18 cellular contexts compared by ENCODE assay signal in the genomic region with DNA sequence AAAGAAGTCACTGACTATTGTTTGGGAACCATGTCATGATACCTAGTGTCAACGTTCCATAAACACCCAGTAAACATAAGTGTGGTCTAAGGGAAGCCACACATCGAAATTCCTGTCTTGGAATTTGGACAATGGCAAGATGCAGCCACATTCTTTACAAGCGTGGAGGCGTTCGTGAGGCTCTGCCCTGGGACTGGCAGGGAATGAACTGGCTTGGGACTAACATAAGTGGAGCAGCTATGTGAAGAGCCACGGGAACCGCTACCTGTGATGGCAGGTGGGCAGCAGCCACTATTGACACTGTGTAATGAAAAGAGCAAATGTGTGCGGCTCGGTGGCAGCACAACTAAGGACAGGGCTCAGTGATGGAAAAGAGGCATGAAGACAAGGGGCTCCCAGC. TPM values are rescaled to one million over a fixed set of nuclear protein-coding genes. Genes with fewer than 3 reads are reported as not detected.
A peak's percentile ranks its signal among the peaks of the same experiment; 100 is the strongest.
DNase-seq lines count a peak whose midpoint lies in the region; ATAC-seq, FAIRE-seq and TF ChIP-seq lines count a peak whose summit lies in the region.
"Had no signal": no experiment of that assay in that cellular context is flagged by ENCODE, and none has a peak within 500 bp of the region (broad histone marks: within the 10 kb centered on the region; RNA-seq: fewer than 3 reads in every experiment).

No MANE protein-coding gene starts in this region.

- no peak overlapping the region for H3K27ac ChIP-seq in astrocyte (ENCODE audit: low read depth, low read length)
- H3K27ac ChIP-seq: BLaER1, PC-9 had no signal

- H3K9me3 ChIP-seq in astrocyte (ENCODE audit: insufficient read depth, low read depth, low read length): no peaks in the 10 kb centered on the region
- H3K9me3 ChIP-seq: BLaER1, SK-N-SH had no signal

- H3K27ac Mint-ChIP-seq in astrocyte (ENCODE audit: unreplicated experiment): no peak overlapping the region
- H3K27ac Mint-ChIP-seq in stimulated activated naive CD8-positive, alpha-beta T cell treated with anti-CD3 and anti-CD28 coated beads, Interleukin-15, amount 100 ng/mL, for 72 hours: peak overlapping the region; percentile 69 to 84

- peak overlapping the region; percentile 2 for H3K4me3 Mint-ChIP-seq in astrocyte (ENCODE audit: unreplicated experiment)
- H3K4me3 Mint-ChIP-seq in stimulated activated naive CD8-positive, alpha-beta T cell treated with anti-CD3 and anti-CD28 coated beads, Interleukin-15, amount 100 ng/mL, for 72 hours: no peak overlapping the region

- H3K4me1 ChIP-seq in astrocyte (ENCODE audit: insufficient read depth, low read length): peaks cover 17% of the 10 kb centered on the region

- H3K36me3 ChIP-seq in astrocyte (ENCODE audit: insufficient read depth, low read length): no peaks in the 10 kb centered on the region

- H4K20me1 ChIP-seq in astrocyte (ENCODE audit: insufficient read depth, low read length): no peaks in the 10 kb centered on the region
- H4K20me1 ChIP-seq: BLaER1 had no signal

- no peak overlapping the region for H3K4me3 ChIP-seq in astrocyte (ENCODE audit: insufficient read depth, low read depth, low read length)
- H3K4me3 ChIP-seq: BLaER1, PC-9 had no signal

- H3K4me1 Mint-ChIP-seq in astrocyte (ENCODE audit: low read depth, unreplicated experiment): peaks cover 24% of the 10 kb centered on the region
- H3K4me1 Mint-ChIP-seq in stimulated activated naive CD8-positive, alpha-beta T cell treated with anti-CD3 and anti-CD28 coated beads, Interleukin-15, amount 100 ng/mL, for 72 hours: peaks cover 5% of the 10 kb centered on the region

- H3K27me3 Mint-ChIP-seq in astrocyte (ENCODE audit: low read depth, unreplicated experiment): no peaks in the 10 kb centered on the region
- H3K27me3 Mint-ChIP-seq in stimulated activated naive CD8-positive, alpha-beta T cell treated with anti-CD3 and anti-CD28 coated beads, Interleukin-15, amount 100 ng/mL, for 72 hours: no peaks in the 10 kb centered on the region

- peak overlapping the region; percentile 22 for H2AFZ ChIP-seq in astrocyte (ENCODE audit: low read depth, low read length)
- H2AFZ ChIP-seq: PC-9 had no signal

- peak; percentile 45 for DNase-seq in H4 (ENCODE audit: low spot score)
- DNase-seq in astrocyte (ENCODE audit: low read depth): peak; percentile 60
- peak; percentile 29 for DNase-seq in myocyte (ENCODE audit: low read depth)
- no peak for DNase-seq in stimulated activated naive CD8-positive, alpha-beta T cell treated with anti-CD3 and anti-CD28 coated beads, Interleukin-15, amount 100 ng/mL, for 72 hours
- no peak for DNase-seq in HuH-7.5 (ENCODE audit: low spot score)
- DNase-seq in NCI-H2081 treated with DMSO at 0.1 percent for 48 hours (lab: John Stamatoyannopoulos, UW): no peak
- DNase-seq in NCI-H524 treated with DMSO at 0.1 percent for 48 hours (lab: John Stamatoyannopoulos, UW): no peak
- DNase-seq: activated CD4-positive, CD25-positive, alpha-beta regulatory T cell treated with anti-CD3 and anti-CD28 coated beads, Interleukin-2, amount 50 U/mL, for 72 hours; activated gamma-delta T cell treated with Interleukin-2 at 50 U/mL for 16 hours; Karpas-422; PC-9; SK-N-SH; stimulated activated CD4-positive, alpha-beta T cell treated with anti-CD3 and anti-CD28 coated beads, Interleukin-1b, Interleukin-23, amount 100 ng/mL, for 48 hours; substantia nigra; T1000 had no signal

- peak overlapping the region; percentile 37 for H3K9ac ChIP-seq in astrocyte (ENCODE audit: low read length)
- H3K9ac ChIP-seq: BLaER1, SK-N-SH had no signal

- no peak for TF ChIP-seq CTCF in astrocyte (IDR thresholded peaks at IDR 0.05; ENCODE audit: insufficient read depth, low read depth, low read length)

- peak overlapping the region; percentile 60 for H3K4me2 ChIP-seq in astrocyte (ENCODE audit: low read length)
- H3K4me2 ChIP-seq: BLaER1, PC-9, SK-N-SH had no signal

- no peak for ATAC-seq in stimulated activated naive CD8-positive, alpha-beta T cell treated with anti-CD3 and anti-CD28 coated beads, Interleukin-15, amount 100 ng/mL, for 72 hours

- no peak for FAIRE-seq in astrocyte (lab: Jason Lieb, UNC)
- FAIRE-seq: endometrium, H1 had no signal

- H3K27me3 ChIP-seq in astrocyte (ENCODE audit: insufficient read depth, low read length): no peaks in the 10 kb centered on the region
- H3K27me3 ChIP-seq: BLaER1 had no signal

- peaks cover 3% of the 10 kb centered on the region for H3K36me3 Mint-ChIP-seq in astrocyte (ENCODE audit: low read depth, unreplicated experiment)

- no peaks in the 10 kb centered on the region for H3K79me2 ChIP-seq in astrocyte (ENCODE audit: insufficient read depth, low read length)

- H3K9me3 Mint-ChIP-seq in astrocyte (ENCODE audit: unreplicated experiment): no peaks in the 10 kb centered on the region
- H3K9me3 Mint-ChIP-seq in stimulated activated naive CD8-positive, alpha-beta T cell treated with anti-CD3 and anti-CD28 coated beads, Interleukin-15, amount 100 ng/mL, for 72 hours: no peaks in the 10 kb centered on the region

RNA-seq across cellular contexts. Expression of gene NRIP2, which starts 10.0 kb away (rescaled TPM):
- 0.04 TPM in 1 of 2 replicates, not detected in the other for total RNA-seq in H4 (2014; rRNA removed; shearing (Covaris generic))
- total RNA-seq in astrocyte: not detected in 2 replicates
- total RNA-seq in myocyte: 0.64 and 2.1 TPM in 2 replicates
- polyA plus RNA-seq in myocyte (2012): 1.0 TPM
- total RNA-seq: H1, PC-9 had no signal
- polyA plus RNA-seq: SK-N-SH had no signal

RNA-seq across cellular contexts. Expression of gene TEX52, which starts 12.1 kb away (rescaled TPM):
- not detected in 2 replicates for total RNA-seq in H4 (2014; rRNA removed; shearing (Covaris generic))
- not detected in 2 replicates for total RNA-seq in astrocyte
- not detected in 2 replicates for total RNA-seq in myocyte
- 0.97 TPM for polyA plus RNA-seq in myocyte (2012)
- total RNA-seq: H1, PC-9 had no signal
- polyA plus RNA-seq: H1, SK-N-SH had no signal

RNA-seq across cellular contexts. Expression of gene FOXM1, which starts 32.2 kb away (rescaled TPM):
- total RNA-seq in H4 (2014; rRNA removed; shearing (Covaris generic)): 45.8 and 61.9 TPM in 2 replicates
- total RNA-seq in astrocyte: 3.9 and 7.1 TPM in 2 replicates
- 0.94 and 1.3 TPM in 2 replicates for total RNA-seq in myocyte
- 1.5 TPM for polyA plus RNA-seq in myocyte (2012)

RNA-seq across cellular contexts. Expression of gene RHNO1, which starts 32.2 kb away (rescaled TPM):
- 71.0 and 94.6 TPM in 2 replicates for total RNA-seq in H4 (2014; rRNA removed; shearing (Covaris generic))
- total RNA-seq in astrocyte: 15.0 and 15.6 TPM in 2 replicates
- 23.2 and 24.3 TPM in 2 replicates for total RNA-seq in myocyte
- polyA plus RNA-seq in myocyte (2012): 23.0 TPM

RNA-seq across cellular contexts. Expression of gene ITFG2, which starts 32.3 kb away (rescaled TPM):
- total RNA-seq in H4 (2014; rRNA removed; shearing (Covaris generic)): 6.8 and 9.5 TPM in 2 replicates
- total RNA-seq in astrocyte (20.1 and 20.2 TPM in 2 replicates), myocyte (14.0 and 16.3 TPM in 2 replicates)
- 23.1 TPM for polyA plus RNA-seq in myocyte (2012)

Comparison
In these comparisons a context has a peak if more than half of its experiments do, and no peak if none do; other contexts are left out.
1. DNase-seq: peak in H4 (single experiment), astrocyte (single experiment) and myocyte (single experiment); none in stimulated activated naive CD8-positive, alpha-beta T cell treated with anti-CD3 and anti-CD28 coated beads, Interleukin-15, amount 100 ng/mL, for 72 hours (0 of 2), HuH-7.5 (single experiment), NCI-H2081 treated with DMSO at 0.1 percent for 48 hours (single experiment) and NCI-H524 treated with DMSO at 0.1 percent for 48 hours (single experiment).